20 cellular contexts compared by ENCODE assay signal in the genomic region with DNA sequence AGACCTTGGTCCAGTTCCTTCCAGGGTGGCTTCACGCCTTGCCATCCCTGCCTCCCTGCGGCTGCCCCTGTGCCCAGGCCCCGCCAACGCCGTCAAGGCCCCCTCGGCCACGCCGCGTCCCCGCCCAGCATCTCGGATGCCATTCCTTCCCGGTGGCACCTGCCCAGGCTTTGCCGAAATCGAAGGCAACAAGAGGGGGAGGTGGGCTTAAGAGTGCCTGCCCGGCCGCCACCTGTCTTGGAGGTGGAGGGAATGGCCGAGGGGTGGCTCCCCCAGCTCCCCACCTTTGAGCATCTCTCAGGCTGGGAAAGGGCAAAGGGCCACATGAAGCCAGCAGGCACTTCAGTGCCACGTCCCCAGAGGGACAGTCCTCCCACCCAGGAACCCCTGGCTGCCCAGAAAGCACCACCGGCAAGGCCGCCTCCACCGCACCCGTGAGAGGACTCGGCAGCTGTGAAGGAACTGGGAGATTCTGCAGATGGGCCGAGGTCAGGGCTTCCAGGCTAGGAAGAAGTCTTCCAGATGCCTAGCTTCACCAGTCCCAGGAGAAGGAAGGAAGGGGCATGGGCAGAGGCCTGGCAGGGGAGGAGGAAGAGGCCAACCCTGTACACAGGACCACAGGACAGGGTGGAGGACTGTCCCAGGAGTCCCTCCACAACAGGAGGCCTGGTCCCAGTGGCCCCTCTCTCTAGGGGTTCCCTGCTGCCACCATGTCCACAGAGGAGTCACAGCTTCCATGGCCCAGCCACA.
DNase-seq lines count a peak whose midpoint lies in the region; ATAC-seq, FAIRE-seq and TF ChIP-seq lines count a peak whose summit lies in the region.
"Had no signal": no experiment of that assay in that cellular context is flagged by ENCODE, and none has a peak within 500 bp of the region (broad histone marks: within the 10 kb centered on the region; RNA-seq: fewer than 3 reads in every experiment).

No MANE protein-coding gene starts in this region.

- no TSS peak for BruUV-seq in HepG2 (replicated peaks; lab: Mats Ljungman, UMichigan)

- H3K27me3 ChIP-seq in HepG2 (ENCODE audit: control insufficient read depth in 1 of 2, insufficient read depth in 2 of 2, low read length in 2 of 2) (no peaks in the 10 kb centered on the region), right lobe of liver (no peaks in the 10 kb centered on the region), esophagus squamous epithelium (no peaks in the 10 kb centered on the region), rectal smooth muscle tissue (ENCODE audit: control insufficient read depth, insufficient read depth, low read length) (no peaks in the 10 kb centered on the region), upper lobe of right lung (no peaks in the 10 kb centered on the region)
- H3K27me3 ChIP-seq: Peyer's patch had no signal

- TF ChIP-seq POLR2A in HepG2 (IDR thresholded peaks at IDR 0.05; ENCODE audit: insufficient read depth in 1 of 2, low read depth in 2 of 2, low read length in 2 of 2) (no peak), right lobe of liver (IDR thresholded peaks at IDR 0.05) (no peak), esophagus squamous epithelium (IDR thresholded peaks at IDR 0.05) (no peak)

- no peak overlapping the region for H2AFZ ChIP-seq in HepG2 (ENCODE audit: low read length)

- in situ Hi-C loops in HepG2 (cut with HindIII; ENCODE audit: extremely low pct_ligation_motif_present, low pct_unique_long_range_greater_than_20kb), result no loop called here

- H3K27ac ChIP-seq in HepG2 (ENCODE audit: extremely low read length, insufficient read depth, low read length), result no peak overlapping the region
- peak overlapping the region in 1 of 3 donors; percentile 22 for H3K27ac ChIP-seq in right lobe of liver
- H3K27ac ChIP-seq in esophagus squamous epithelium, result peak overlapping the region; percentile 83 to 97 (median 90)
- peak overlapping the region; percentile 10 for H3K27ac ChIP-seq in rectal smooth muscle tissue (ENCODE audit: low read depth, low read length)
- no peak overlapping the region for H3K27ac ChIP-seq in upper lobe of right lung
- H3K27ac ChIP-seq: Peyer's patch had no signal

- TF ChIP-seq EP300 in HepG2 (IDR thresholded peaks at IDR 0.05; ENCODE audit: low read depth in 2 of 2, low read length in 2 of 2), result no peak
- no peak for TF ChIP-seq EP300 in HepG2 (CRISPR knock-in tag; IDR thresholded peaks at IDR 0.05; ENCODE audit: borderline replicate concordance)

- CTCF ChIA-PET in HepG2 (lab: Yijun Ruan, JAX; ENCODE audit: low intra/inter-chr PET ratio, low total read pairs), result no interaction called here

- ATAC-seq in HepG2 (no peak), right lobe of liver (no peak), GM21360 (IDR thresholded peaks at IDR 0.05; ENCODE audit: unreplicated experiment) (no peak), upper lobe of right lung (no peak)
- ATAC-seq: CD8-positive, alpha-beta T cell; left colon had no signal

- FAIRE-seq in HepG2 (lab: Jason Lieb, UNC), result no peak
- FAIRE-seq: endometrium, TTC549 had no signal

- H3K4me1 ChIP-seq in HepG2 (ENCODE audit: insufficient read depth, low read length), result no peaks in the 10 kb centered on the region
- no peaks in the 10 kb centered on the region for H3K4me1 ChIP-seq in right lobe of liver
- peaks cover 43 to 100% (median 78%) of the 10 kb centered on the region in 3 donors for H3K4me1 ChIP-seq in esophagus squamous epithelium
- H3K4me1 ChIP-seq in rectal smooth muscle tissue (ENCODE audit: control insufficient read depth, insufficient read depth, low read length), result no peaks in the 10 kb centered on the region
- peaks cover 9% of the 10 kb centered on the region for H3K4me1 ChIP-seq in upper lobe of right lung

- no peak overlapping the region for H3K4me3 ChIP-seq in HepG2 (replicated peaks in 1 of 3; ENCODE audit: insufficient read depth in 1 of 3, low read depth in 2 of 3, low read length in 3 of 3)
- no peak overlapping the region for H3K4me3 ChIP-seq in right lobe of liver
- no peak overlapping the region for H3K4me3 ChIP-seq in esophagus squamous epithelium
- no peak overlapping the region for H3K4me3 ChIP-seq in rectal smooth muscle tissue (ENCODE audit: low read length)
- no peak overlapping the region for H3K4me3 ChIP-seq in upper lobe of right lung
- H3K4me3 ChIP-seq: Peyer's patch had no signal

- intact Hi-C loops in HepG2 (cut with micrococcal nuclease; ENCODE audit: unreplicated experiment) (no loop called here), right lobe of liver (cut with DNase I) (no loop called here), esophagus squamous epithelium (cut with DNase I) (no loop called here), upper lobe of right lung (cut with DNase I) (no loop called here)

- H3K9me3 ChIP-seq in HepG2 (ENCODE audit: low read length) (no peaks in the 10 kb centered on the region), right lobe of liver (no peaks in the 10 kb centered on the region), esophagus squamous epithelium (no peaks in the 10 kb centered on the region), upper lobe of right lung (no peaks in the 10 kb centered on the region)
- H3K9me3 ChIP-seq: Peyer's patch had no signal

- 98% methylated on average over 23 of the region's 24 CpGs for WGBS in HepG2 (ENCODE audit: low lambda C conversion rate)
- 87% methylated on average over 6 of the region's 24 CpGs for WGBS in right lobe of liver (ENCODE audit: insufficient coverage, low coverage, low lambda C conversion rate, missing lambda C conversion rate)
- WGBS in esophagus squamous epithelium, 2 donors, result 93% methylated on average over 8 to 17 of the region's 24 CpGs

- H4K20me1 ChIP-seq in HepG2 (ENCODE audit: insufficient read depth, low read length), result no peaks in the 10 kb centered on the region

- TF ChIP-seq RAD21 in HepG2 (CRISPR knock-in tag; IDR thresholded peaks at IDR 0.05), result no peak

- H3K79me2 ChIP-seq in HepG2 (ENCODE audit: insufficient read depth, low read length), result no peaks in the 10 kb centered on the region

- H3K36me3 ChIP-seq in HepG2 (replicated peaks in 1 of 2; ENCODE audit: control insufficient read depth in 1 of 2, insufficient read depth in 2 of 2, low read length in 2 of 2) (peaks cover 6 to 17% of the 10 kb centered on the region in 2 experiments; a peak in 4 of 5 replicates), right lobe of liver (peaks cover 0 to 10% (median 0%) of the 10 kb centered on the region in 4 donors), esophagus squamous epithelium (peaks cover 0 to 45% (median 0%) of the 10 kb centered on the region in 3 donors), rectal smooth muscle tissue (ENCODE audit: control insufficient read depth, insufficient read depth, low read length) (no peaks in the 10 kb centered on the region), upper lobe of right lung (peaks cover 8% of the 10 kb centered on the region)

- POLR2A ChIA-PET in HepG2 (lab: Yijun Ruan, JAX), result no interaction called here

- no peak for DNase-seq in HepG2 (ENCODE audit: low spot score)
- DNase-seq in right lobe of liver, result no peak
- no peak for DNase-seq in esophagus squamous epithelium (lab: John Stamatoyannopoulos, UW)
- DNase-seq in NCI-H226, result no peak
- DNase-seq in upper lobe of right lung, result no peak
- no peak for DNase-seq in stimulated activated CD4-positive, alpha-beta T cell treated with anti-CD3 and anti-CD28 coated beads, Interleukin-4, amount 100 ng/mL, for 1 hour
- DNase-seq: activated CD4-positive, alpha-beta T cell treated with anti-CD3 and anti-CD28 coated beads, Interleukin-2, amount 10 ng/mL, durations not matched to agents 7 days and 5 days; activated gamma-delta T cell treated with Interleukin-2 at 50 U/mL for 16 hours; amniotic stem cell; CD8-positive, alpha-beta T cell; DND-41; NCI-H1436; NCI-H82; Peyer's patch; SW 1271 had no signal

- no peak for TF ChIP-seq CTCF in HepG2 (CRISPR knock-in tag; IDR thresholded peaks at IDR 0.05)
- TF ChIP-seq CTCF in right lobe of liver (IDR thresholded peaks at IDR 0.05), result no peak
- no peak for TF ChIP-seq CTCF in esophagus squamous epithelium (IDR thresholded peaks at IDR 0.05)
- TF ChIP-seq CTCF in upper lobe of right lung (IDR thresholded peaks at IDR 0.05), result no peak

- H3K4me2 ChIP-seq in HepG2 (ENCODE audit: low read depth, low read length), result no peak overlapping the region

- H3K9ac ChIP-seq in HepG2 (ENCODE audit: insufficient read depth, low read depth, low read length) (no peak overlapping the region), rectal smooth muscle tissue (ENCODE audit: low read length) (no peak overlapping the region)

TF ChIP-seq in HepG2, 621 proteins besides CTCF, POLR2A, EP300 and RAD21:
- TF ChIP-seq ZNF724P (CRISPR knock-in tag; IDR thresholded peaks at IDR 0.05; ENCODE audit: borderline replicate concordance) (no peak), ZNF343 (CRISPR knock-in tag; IDR thresholded peaks at IDR 0.05) (no peak), POLR2G (IDR thresholded peaks at IDR 0.05; ENCODE audit: low read depth, low read length) (peak; percentile 27; the same call in 1 of the 2 replicates), AGO2 (optimal IDR thresholded peaks at IDR 0.05; ENCODE audit: low read depth, low read length) (peak; percentile 76), ZNF3 (CRISPR knock-in tag; IDR thresholded peaks at IDR 0.05) (no peak), ZNF44 (CRISPR knock-in tag; IDR thresholded peaks at IDR 0.05) (no peak), FOSL2 (CRISPR knock-in tag; IDR thresholded peaks at IDR 0.05) (no peak), IKZF1 (IDR thresholded peaks at IDR 0.05) (no peak), GATA4 (IDR thresholded peaks at IDR 0.05; ENCODE audit: borderline replicate concordance, low read depth) (no peak), KDM5A (IDR thresholded peaks at IDR 0.05; ENCODE audit: borderline replicate concordance, low read length) (no peak), ZNF468 (CRISPR knock-in tag; IDR thresholded peaks at IDR 0.05) (no peak), ZSCAN29 (CRISPR knock-in tag; conservative IDR thresholded peaks at IDR 0.05) (no peak)
- TF ChIP-seq, protein P1, sequence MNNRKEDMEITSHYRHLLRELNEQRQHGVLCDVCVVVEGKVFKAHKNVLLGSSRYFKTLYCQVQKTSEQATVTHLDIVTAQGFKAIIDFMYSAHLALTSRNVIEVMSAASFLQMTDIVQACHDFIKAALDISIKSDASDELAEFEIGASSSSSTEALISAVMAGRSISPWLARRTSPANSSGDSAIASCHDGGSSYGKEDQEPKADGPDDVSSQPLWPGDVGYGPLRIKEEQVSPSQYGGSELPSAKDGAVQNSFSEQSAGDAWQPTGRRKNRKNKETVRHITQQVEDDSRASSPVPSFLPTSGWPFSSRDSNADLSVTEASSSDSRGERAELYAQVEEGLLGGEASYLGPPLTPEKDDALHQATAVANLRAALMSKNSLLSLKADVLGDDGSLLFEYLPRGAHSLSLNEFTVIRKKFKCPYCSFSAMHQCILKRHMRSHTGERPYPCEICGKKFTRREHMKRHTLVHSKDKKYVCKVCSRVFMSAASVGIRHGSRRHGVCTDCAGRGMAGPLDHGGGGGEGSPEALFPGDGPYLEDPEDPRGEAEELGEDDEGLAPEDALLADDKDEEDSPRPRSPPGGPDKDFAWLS (CRISPR knock-in tag; IDR thresholded peaks at IDR 0.05; ENCODE audit: borderline replicate concordance), result no peak

Comparison
In these comparisons a context has a peak if more than half of its experiments do, and no peak if none do; other contexts are left out.
1. H3K27ac ChIP-seq: peak in esophagus squamous epithelium (4 of 4) and rectal smooth muscle tissue (single experiment); none in HepG2 (single experiment) and upper lobe of right lung (single experiment).